8 cellular contexts compared by ENCODE assay signal in the genomic region with DNA sequence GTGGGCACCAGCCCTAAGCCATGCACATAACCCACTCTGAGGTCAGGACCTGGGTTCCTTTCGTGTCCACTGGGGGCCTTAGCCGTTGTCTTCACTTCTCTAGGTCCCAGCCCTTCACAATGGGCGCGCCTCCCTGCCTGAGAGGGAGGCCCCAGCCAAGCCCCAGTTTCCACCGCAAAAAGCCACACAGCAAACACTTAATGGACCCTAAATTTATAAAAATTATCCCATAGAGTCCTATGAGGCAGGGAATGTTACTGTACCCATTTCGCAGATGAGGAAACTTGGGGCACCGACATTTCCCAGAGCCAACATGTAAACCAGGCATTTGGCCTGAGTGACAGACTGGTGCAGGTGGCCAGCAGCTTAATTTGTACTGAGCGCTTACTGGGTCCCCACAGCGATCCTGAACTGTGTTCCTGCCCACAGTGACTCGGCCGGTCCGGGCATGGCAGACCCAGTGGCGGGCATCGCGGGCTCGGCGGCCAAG. TPM values are rescaled to one million over a fixed set of nuclear protein-coding genes. Genes with fewer than 3 reads are reported as not detected.
DNase-seq lines count a peak whose midpoint lies in the region; ATAC-seq, FAIRE-seq and TF ChIP-seq lines count a peak whose summit lies in the region.

No MANE protein-coding gene starts in this region.

- no peaks in the 10 kb centered on the region for H3K9me1 ChIP-seq in K562 (ENCODE audit: control insufficient read depth, insufficient read depth, low read length)

- no peak for FAIRE-seq in K562 (lab: Jason Lieb, UNC)

- TF ChIP-seq CTCF in K562 (IDR thresholded peaks at IDR 0.05 in 2 of 3, conservative IDR thresholded peaks at IDR 0.05 in 1 of 3; ENCODE audit: insufficient read depth in 2 of 3, low read depth in 1 of 3, low read length in 3 of 3) (no peak), lower leg skin (IDR thresholded peaks at IDR 0.05) (no peak), tibial artery (IDR thresholded peaks at IDR 0.05) (no peak)

- TF ChIP-seq EP300 in K562 (IDR thresholded peaks at IDR 0.05; ENCODE audit: low read length): no peak

- POLR2A ChIA-PET in K562 (lab: Yijun Ruan, JAX): interaction anchor here (0.7 kb wide), 1 partner anchor 28 kb away, joined by 3 read pairs; no protein-coding TSS in a partner anchor

- H3K36me3 Mint-ChIP-seq in activated T-cell treated with anti-CD3 and anti-CD28 coated beads, Interleukin-2, amount 50 U/mL, for 24 hours (ENCODE audit: low read depth): no peaks in the 10 kb centered on the region

- TF ChIP-seq RAD21 in K562 (CRISPR knock-in tag; conservative IDR thresholded peaks at IDR 0.05 in 1 of 2, IDR thresholded peaks at IDR 0.05 in 1 of 2): no peak

- TF ChIP-seq POLR2A in K562 (conservative IDR thresholded peaks at IDR 0.05) (no peak), lower leg skin (IDR thresholded peaks at IDR 0.05) (no peak)

- peaks cover 44% of the 10 kb centered on the region for H3K27me3 Mint-ChIP-seq in activated T-cell treated with anti-CD3 and anti-CD28 coated beads, Interleukin-2, amount 50 U/mL, for 24 hours

- peak overlapping the region; percentile 67 for H3K4me3 Mint-ChIP-seq in activated T-cell treated with anti-CD3 and anti-CD28 coated beads, Interleukin-2, amount 50 U/mL, for 24 hours

- H3K4me1 ChIP-seq in K562 (replicated peaks in 1 of 2; ENCODE audit: control insufficient read depth in 2 of 2, insufficient read depth in 2 of 2, low read length in 2 of 2) (peaks cover 21 to 93% of the 10 kb centered on the region in 2 experiments), tibial artery (peaks cover 4 to 57% (median 52%) of the 10 kb centered on the region in 4 donors)

- H3K9ac ChIP-seq in K562 (ENCODE audit: insufficient read depth in 1 of 2, low read depth in 2 of 2, low read length in 2 of 2): peak overlapping the region; percentile 77 to 95

- H3K4me3 ChIP-seq in K562: peak overlapping the region; percentile 81
- peak overlapping the region; percentile 73 for H3K4me3 ChIP-seq in lower leg skin (ENCODE audit: low read depth, poor library complexity, severe bottlenecking)
- peak overlapping the region; percentile 93 to 96 for H3K4me3 ChIP-seq in tibial artery

- peaks cover 24% of the 10 kb centered on the region for H3K4me1 Mint-ChIP-seq in activated T-cell treated with anti-CD3 and anti-CD28 coated beads, Interleukin-2, amount 50 U/mL, for 24 hours (ENCODE audit: low read depth)

- H3K79me2 ChIP-seq in K562 (ENCODE audit: control insufficient read depth, insufficient read depth, low read length): peaks cover 18% of the 10 kb centered on the region

- intact Hi-C loops in K562 (cut with micrococcal nuclease): no loop called here
- intact Hi-C loops in lower leg skin (cut with DNase I; ENCODE audit: low total_unique reads): no loop called here
- intact Hi-C loops in tibial artery (cut with DNase I; ENCODE audit: low total_unique reads): loop anchor here (5.0 kb wide), 2 partner anchors 40 to 80 kb away; partner anchors contain the start of genes AP1B1, EWSR1 and RHBDD3

- ATAC-seq in K562 (peak; percentile 1; the same call in 1 of the 3 replicates), GM18520 (IDR thresholded peaks at IDR 0.05; ENCODE audit: unreplicated experiment) (no peak)

- H3K36me3 ChIP-seq in K562 (ENCODE audit: control insufficient read depth, insufficient read depth, low read length) (peaks cover 9% of the 10 kb centered on the region; the same call in 1 of the 3 replicates), tibial artery (no peaks in the 10 kb centered on the region)

- H3K27me3 ChIP-seq in K562 (ENCODE audit: control insufficient read depth in 2 of 2, insufficient read depth in 2 of 2, low read length in 2 of 2): no peaks in the 10 kb centered on the region
- no peaks in the 10 kb centered on the region for H3K27me3 ChIP-seq in tibial artery

- peak overlapping the region; percentile 81 for H3K4me2 ChIP-seq in K562 (ENCODE audit: insufficient read depth, low read length)

- H3K27ac Mint-ChIP-seq in activated T-cell treated with anti-CD3 and anti-CD28 coated beads, Interleukin-2, amount 50 U/mL, for 24 hours: no peak overlapping the region

- BruUV-seq in K562 (replicated peaks; lab: Mats Ljungman, UMichigan): TSS peak; percentile 52

- no peaks in the 10 kb centered on the region for H3K9me3 ChIP-seq in K562 (replicated peaks; ENCODE audit: control insufficient read depth, insufficient read depth, low read depth, low read length)
- no peaks in the 10 kb centered on the region for H3K9me3 ChIP-seq in tibial artery

- WGBS in K562 (ENCODE audit: insufficient coverage, low coverage, missing lambda C conversion rate): 63% methylated on average over 13 of the region's 17 CpGs
- 30 to 45% methylated on average over 16 to 17 of the region's 17 CpGs for WGBS in lower leg skin, 2 donors

- H3K27ac ChIP-seq in K562 (ENCODE audit: extremely low read depth, low read depth, low read length): peak overlapping the region; percentile 94
- H3K27ac ChIP-seq in tibial artery: peak overlapping the region; percentile 89 to 91

- no peaks in the 10 kb centered on the region for H4K20me1 ChIP-seq in K562 (replicated peaks; ENCODE audit: control insufficient read depth, insufficient read depth, low read length)

- peak overlapping the region; percentile 98 for H2AFZ ChIP-seq in K562 (ENCODE audit: low read depth, low read length)

- DNase-seq in activated T-cell treated with anti-CD3 and anti-CD28 coated beads, Interleukin-2, amount 50 U/mL, for 24 hours: no peak
- no peak for DNase-seq in activated T-cell treated with anti-CD3 and anti-CD28 coated beads, Interleukin-2, amount 50 U/mL, for 1 hour
- DNase-seq in K562 (ENCODE audit: extremely low read depth in 1 of 4, low spot score in 3 of 4): no peak
- DNase-seq in lower leg skin (ENCODE audit: low spot score in 2 of 2): no peak
- DNase-seq in tibial artery: peak in 1 of 2 donors; percentile 70
- DNase-seq in NCI-H2029 treated with DMSO at 0.1 percent for 48 hours (lab: John Stamatoyannopoulos, UW): no peak
- DNase-seq in D341Med (ENCODE audit: low spot score): no peak

- CTCF ChIA-PET in K562 (lab: Yijun Ruan, JAX; ENCODE audit: low intra/inter-chr PET ratio): no interaction called here

- in situ Hi-C loops in K562 (cut with MboI): no loop called here

- no peaks in the 10 kb centered on the region for H3K9me3 Mint-ChIP-seq in activated T-cell treated with anti-CD3 and anti-CD28 coated beads, Interleukin-2, amount 50 U/mL, for 24 hours

RNA-seq across cellular contexts. Expression of gene GAS2L1, which starts 1.3 kb away (rescaled TPM):
- total RNA-seq in K562 (2011; cell fraction: chromatin; rRNA removed; ENCODE audit: low replicate concordance): 22.3 and 60.1 TPM in 2 replicates
- total RNA-seq in K562 (2011; cell fraction: nucleolus; rRNA removed): 28.4 and 30.7 TPM in 2 replicates
- total RNA-seq in K562 (2011; cell fraction: nucleoplasm; rRNA removed): 27.4 and 41.5 TPM in 2 replicates
- total RNA-seq in K562 (2014; rRNA removed) (7.0 and 9.5 TPM in 2 replicates), K562 (2014; rRNA removed; fragmentation: Illumina TruSeq; extraction: Trizol) (1.3 and 1.5 TPM in 2 replicates), K562 (2015; rRNA removed; fragmentation: Illumina TruSeq; extraction: Trizol) (4.8 and 5.4 TPM in 2 replicates), K562 (2021) (19.7 and 21.4 TPM in 2 replicates), lower leg skin (10 to 100 TPM; 58.0 to 75.0 (median 67.8) TPM)
- polyA plus RNA-seq in K562 (2011; rRNA removed) (3.2 and 5.1 TPM in 2 replicates), K562 (2014; fragmentation: Illumina TruSeq; extraction: Trizol) (2.4 and 6.6 TPM in 2 replicates), K562 (2014; fragmentation: Nextera tagmentation; extraction: Ambion mirVana) (under 1 TPM; 0.56 to 0.94 TPM), K562 (2014; rRNA removed) (14.3 and 17.2 TPM in 2 replicates)
- 4.3 and 19.2 TPM in 2 replicates for polyA plus RNA-seq in K562 (2011; cell fraction: cytosol; rRNA removed)
- polyA plus RNA-seq in K562 (2011; cell fraction: nucleus; rRNA removed): 22.5 and 43.5 TPM in 2 replicates
- 8.3 and 13.9 TPM in 2 replicates for polyA plus RNA-seq in K562 (2012)
- polyA minus RNA-seq in K562 (2011; rRNA and poly(A)+ RNA removed): 0.66 and 3.1 TPM in 2 replicates
- polyA minus RNA-seq in K562 (2011; cell fraction: cytosol; rRNA and poly(A)+ RNA removed): 6.4 and 6.5 TPM in 2 replicates
- 9.4 and 9.8 TPM in 2 replicates for polyA minus RNA-seq in K562 (2011; cell fraction: nucleus; rRNA and poly(A)+ RNA removed)

RNA-seq across cellular contexts. Expression of gene RASL10A, which starts 7.8 kb away (rescaled TPM):
- 1.7 TPM in 1 of 2 replicates, not detected in the other for total RNA-seq in K562 (2011; cell fraction: chromatin; rRNA removed; ENCODE audit: low replicate concordance)
- 1.3 and 1.6 TPM in 2 replicates for total RNA-seq in K562 (2011; cell fraction: nucleolus; rRNA removed)
- 0.95 and 1.1 TPM in 2 replicates for total RNA-seq in K562 (2011; cell fraction: nucleoplasm; rRNA removed)
- total RNA-seq in K562 (2014; rRNA removed) (0.53 and 0.95 TPM in 2 replicates), K562 (2014; rRNA removed; fragmentation: Illumina TruSeq; extraction: Trizol) (0.25 TPM in 1 of 2 replicates, not detected in the other), K562 (2015; rRNA removed; fragmentation: Illumina TruSeq; extraction: Trizol) (not detected in 2 replicates), K562 (2021) (0.49 and 0.60 TPM in 2 replicates), lower leg skin (1 to 10 TPM in 2 of 4 donors, under 1 TPM in 2; 0.17 to 2.9 (median 0.80) TPM)
- polyA plus RNA-seq in K562 (2011; rRNA removed) (0.37 and 0.40 TPM in 2 replicates), K562 (2014; fragmentation: Illumina TruSeq; extraction: Trizol) (not detected in 2 replicates), K562 (2014; fragmentation: Nextera tagmentation; extraction: Ambion mirVana) (under 1 TPM in 1 of 2 experiments, not detected in 1; 0.17 TPM), K562 (2014; rRNA removed) (0.54 and 1.2 TPM in 2 replicates)
- polyA plus RNA-seq in K562 (2011; cell fraction: cytosol; rRNA removed): 0.10 and 2.2 TPM in 2 replicates
- polyA plus RNA-seq in K562 (2011; cell fraction: nucleus; rRNA removed): 0.86 and 3.9 TPM in 2 replicates
- 0.29 and 0.35 TPM in 2 replicates for polyA plus RNA-seq in K562 (2012)
- polyA minus RNA-seq in K562 (2011; rRNA and poly(A)+ RNA removed): not detected in 2 replicates
- not detected in 2 replicates for polyA minus RNA-seq in K562 (2011; cell fraction: cytosol; rRNA and poly(A)+ RNA removed)
- polyA minus RNA-seq in K562 (2011; cell fraction: nucleus; rRNA and poly(A)+ RNA removed): 0.67 TPM in 1 of 2 replicates, not detected in the other

RNA-seq across cellular contexts. Expression of gene EWSR1, which starts 39.6 kb away (rescaled TPM):
- 290 and 407 TPM in 2 replicates for total RNA-seq in K562 (2011; cell fraction: chromatin; rRNA removed; ENCODE audit: low replicate concordance)
- total RNA-seq in K562 (2011; cell fraction: nucleolus; rRNA removed): 162 and 182 TPM in 2 replicates
- total RNA-seq in K562 (2011; cell fraction: nucleoplasm; rRNA removed): 269 and 319 TPM in 2 replicates
- total RNA-seq in K562 (2014; rRNA removed): 283 and 302 TPM in 2 replicates
- total RNA-seq in K562 (2014; rRNA removed; fragmentation: Illumina TruSeq; extraction: Trizol): 131 and 132 TPM in 2 replicates
- total RNA-seq in K562 (2015; rRNA removed; fragmentation: Illumina TruSeq; extraction: Trizol): 172 and 181 TPM in 2 replicates
- 233 and 254 TPM in 2 replicates for total RNA-seq in K562 (2021)
- 239 and 279 TPM in 2 replicates for polyA plus RNA-seq in K562 (2011; rRNA removed)
- 452 and 650 TPM in 2 replicates for polyA plus RNA-seq in K562 (2011; cell fraction: cytosol; rRNA removed)
- 519 and 665 TPM in 2 replicates for polyA plus RNA-seq in K562 (2011; cell fraction: nucleus; rRNA removed)
- 205 and 340 TPM in 2 replicates for polyA plus RNA-seq in K562 (2012)
- polyA plus RNA-seq in K562 (2014; fragmentation: Illumina TruSeq; extraction: Trizol): 375 and 450 TPM in 2 replicates
- polyA plus RNA-seq in K562 (2014; fragmentation: Nextera tagmentation; extraction: Ambion mirVana): 100 to 1,000 TPM in 1 of 2 experiments, 10 to 100 TPM in 1; 83.3 to 101 TPM
- polyA plus RNA-seq in K562 (2014; rRNA removed): 245 and 263 TPM in 2 replicates
- 228 and 290 TPM in 2 replicates for polyA minus RNA-seq in K562 (2011; rRNA and poly(A)+ RNA removed)
- 181 and 192 TPM in 2 replicates for polyA minus RNA-seq in K562 (2011; cell fraction: cytosol; rRNA and poly(A)+ RNA removed)
- polyA minus RNA-seq in K562 (2011; cell fraction: nucleus; rRNA and poly(A)+ RNA removed): 106 and 173 TPM in 2 replicates
- total RNA-seq in lower leg skin: 100 to 1,000 TPM; 128 to 169 (median 149) TPM

RNA-seq across cellular contexts. Expression of gene RHBDD3, which starts 39.9 kb away (rescaled TPM):
- total RNA-seq in K562 (2011; cell fraction: chromatin; rRNA removed; ENCODE audit: low replicate concordance): 10.9 and 42.9 TPM in 2 replicates
- total RNA-seq in K562 (2011; cell fraction: nucleolus; rRNA removed): 47.1 and 51.4 TPM in 2 replicates
- 27.9 and 28.5 TPM in 2 replicates for total RNA-seq in K562 (2011; cell fraction: nucleoplasm; rRNA removed)
- total RNA-seq in K562 (2014; rRNA removed) (30.9 and 37.1 TPM in 2 replicates), K562 (2014; rRNA removed; fragmentation: Illumina TruSeq; extraction: Trizol) (7.3 and 8.5 TPM in 2 replicates), K562 (2015; rRNA removed; fragmentation: Illumina TruSeq; extraction: Trizol) (18.0 and 20.8 TPM in 2 replicates), K562 (2021) (29.9 and 30.3 TPM in 2 replicates), lower leg skin (10 to 100 TPM in 3 of 4 donors, 1 to 10 TPM in 1; 8.9 to 24.1 (median 20.5) TPM)
- polyA plus RNA-seq in K562 (2011; rRNA removed) (14.0 and 17.4 TPM in 2 replicates), K562 (2014; fragmentation: Illumina TruSeq; extraction: Trizol) (10.2 and 20.1 TPM in 2 replicates), K562 (2014; fragmentation: Nextera tagmentation; extraction: Ambion mirVana) (1 to 10 TPM in 1 of 2 experiments, under 1 TPM in 1; 0.32 to 1.2 TPM), K562 (2014; rRNA removed) (35.6 and 39.3 TPM in 2 replicates)
- polyA plus RNA-seq in K562 (2011; cell fraction: cytosol; rRNA removed): 21.8 and 63.3 TPM in 2 replicates
- 18.2 and 35.0 TPM in 2 replicates for polyA plus RNA-seq in K562 (2011; cell fraction: nucleus; rRNA removed)
- 22.9 and 35.2 TPM in 2 replicates for polyA plus RNA-seq in K562 (2012)
- 2.8 and 5.3 TPM in 2 replicates for polyA minus RNA-seq in K562 (2011; rRNA and poly(A)+ RNA removed)
- 9.1 and 13.8 TPM in 2 replicates for polyA minus RNA-seq in K562 (2011; cell fraction: cytosol; rRNA and poly(A)+ RNA removed)
- polyA minus RNA-seq in K562 (2011; cell fraction: nucleus; rRNA and poly(A)+ RNA removed): 10.9 and 11.4 TPM in 2 replicates
